Comparison of ENCODE assay signal across 17 cellular contexts in the genomic region with DNA sequence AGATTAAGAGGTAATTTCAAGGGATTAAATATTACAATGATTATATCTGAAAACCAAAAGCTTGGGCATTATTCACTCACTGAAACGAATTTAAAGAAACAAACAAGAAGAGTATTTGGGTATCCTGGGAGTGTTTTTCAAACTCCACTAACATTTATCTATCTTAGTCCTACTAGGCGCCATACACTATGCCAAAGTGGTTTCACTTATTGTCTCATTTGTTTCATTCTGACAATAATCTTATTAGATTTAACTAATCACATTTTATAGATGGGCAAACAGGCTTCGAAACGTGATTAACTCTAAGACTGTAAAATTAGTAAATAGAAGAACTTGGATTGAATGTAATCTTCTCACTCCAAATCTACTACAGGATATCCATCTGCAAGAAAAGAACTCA. TPM values are rescaled to one million over a fixed set of nuclear protein-coding genes. Genes with fewer than 3 reads are reported as not detected.
A peak's percentile ranks its signal among the peaks of the same experiment; 100 is the strongest.
DNase-seq lines count a peak whose midpoint lies in the region; ATAC-seq, FAIRE-seq and TF ChIP-seq lines count a peak whose summit lies in the region.
"Had no signal": no experiment of that assay in that cellular context is flagged by ENCODE, and none has a peak within 500 bp of the region (broad histone marks: within the 10 kb centered on the region; RNA-seq: fewer than 3 reads in every experiment).

No MANE protein-coding gene starts in this region.

- no peaks in the 10 kb centered on the region for H3K27me3 Mint-ChIP-seq in T-helper 17 cell
- no peaks in the 10 kb centered on the region for H3K27me3 Mint-ChIP-seq in stimulated activated naive B cell treated with anti-CD40 and anti-IgM and Interleukin-4, amounts not matched to agents 10 μg/mL and 1 μg/mL and 100 μg/mL, for 72 hours

- no peaks in the 10 kb centered on the region for H3K9me3 ChIP-seq in left ventricle myocardium inferior (replicated peaks)
- no peaks in the 10 kb centered on the region for H3K9me3 ChIP-seq in heart left ventricle
- H3K9me3 ChIP-seq in T-helper 17 cell (ENCODE audit: control insufficient read depth, low read length, poor library complexity, severe bottlenecking) = no peaks in the 10 kb centered on the region
- no peaks in the 10 kb centered on the region for H3K9me3 ChIP-seq in K562 (replicated peaks; ENCODE audit: control insufficient read depth, insufficient read depth, low read depth, low read length)
- H3K9me3 ChIP-seq in BE2C = no peaks in the 10 kb centered on the region
- H3K9me3 ChIP-seq: tibial artery had no signal

- CTCF ChIA-PET in K562 (lab: Yijun Ruan, JAX; ENCODE audit: low intra/inter-chr PET ratio) = no interaction called here

- peaks cover 43% of the 10 kb centered on the region for H3K4me1 Mint-ChIP-seq in T-helper 17 cell
- H3K4me1 Mint-ChIP-seq in stimulated activated naive B cell treated with anti-CD40 and anti-IgM and Interleukin-4, amounts not matched to agents 10 μg/mL and 1 μg/mL and 100 μg/mL, for 72 hours = peaks cover 35 to 72% of the 10 kb centered on the region in 2 donors

- no peak overlapping the region for H3K9ac ChIP-seq in K562 (ENCODE audit: insufficient read depth in 1 of 2, low read depth in 2 of 2, low read length in 2 of 2)

- H3K36me3 Mint-ChIP-seq in T-helper 17 cell (ENCODE audit: low read depth) = peaks cover 4% of the 10 kb centered on the region
- H3K36me3 Mint-ChIP-seq in stimulated activated naive B cell treated with anti-CD40 and anti-IgM and Interleukin-4, amounts not matched to agents 10 μg/mL and 1 μg/mL and 100 μg/mL, for 72 hours = peaks cover 6 to 21% of the 10 kb centered on the region in 2 donors

- peak overlapping the region; percentile 97 for H3K27ac Mint-ChIP-seq in T-helper 17 cell
- H3K27ac Mint-ChIP-seq in stimulated activated naive B cell treated with anti-CD40 and anti-IgM and Interleukin-4, amounts not matched to agents 10 μg/mL and 1 μg/mL and 100 μg/mL, for 72 hours = peak overlapping the region; percentile 96
- H3K27ac Mint-ChIP-seq: endodermal cell had no signal

- peak overlapping the region; percentile 70 for H3K27ac ChIP-seq in left ventricle myocardium inferior (replicated peaks)
- H3K27ac ChIP-seq in heart left ventricle = peak overlapping the region in 2 of 12 donors; percentile 62 to 68
- peak overlapping the region; percentile 1; the same call in 1 of the 3 replicates for H3K27ac ChIP-seq in K562 (ENCODE audit: extremely low read depth, low read depth, low read length)

- H3K4me3 ChIP-seq in left ventricle myocardium inferior (no peak overlapping the region), heart left ventricle (no peak overlapping the region), K562 (no peak overlapping the region), BE2C (ENCODE audit: low read depth, low read length) (no peak overlapping the region)
- H3K4me3 ChIP-seq: tibial artery had no signal

- POLR2A ChIA-PET in K562 (lab: Yijun Ruan, JAX) = interaction anchor here (0.6 to 1.8 kb wide), 2 partner anchors 10 to 400 kb away, joined by 3 to 11 read pairs; no protein-coding TSS in a partner anchor

- no peak for TF ChIP-seq EP300 in K562 (IDR thresholded peaks at IDR 0.05; ENCODE audit: low read length)

- H3K27me3 ChIP-seq in left ventricle myocardium inferior (ENCODE audit: low read depth) (no peaks in the 10 kb centered on the region), heart left ventricle (no peaks in the 10 kb centered on the region), K562 (ENCODE audit: control insufficient read depth in 2 of 2, insufficient read depth in 2 of 2, low read length in 2 of 2) (no peaks in the 10 kb centered on the region), BE2C (no peaks in the 10 kb centered on the region)
- H3K27me3 ChIP-seq: tibial artery had no signal

- H3K4me2 ChIP-seq in K562 (ENCODE audit: insufficient read depth, low read length) = no peak overlapping the region

- WGBS in heart left ventricle, 4 donors = 86 to 92% (median 90%) methylated on average over 4 of the region's 4 CpGs
- 81% methylated on average over 4 of the region's 4 CpGs for WGBS in K562 (ENCODE audit: insufficient coverage, low coverage, missing lambda C conversion rate)

- peaks cover 0 to 2% of the 10 kb centered on the region in 2 donors for H3K9me3 Mint-ChIP-seq in stimulated activated naive B cell treated with anti-CD40 and anti-IgM and Interleukin-4, amounts not matched to agents 10 μg/mL and 1 μg/mL and 100 μg/mL, for 72 hours
- H3K9me3 Mint-ChIP-seq: endodermal cell, H9 had no signal

- peak overlapping the region; percentile 41 for H3K4me3 Mint-ChIP-seq in T-helper 17 cell
- H3K4me3 Mint-ChIP-seq in stimulated activated naive B cell treated with anti-CD40 and anti-IgM and Interleukin-4, amounts not matched to agents 10 μg/mL and 1 μg/mL and 100 μg/mL, for 72 hours = no peak overlapping the region
- H3K4me3 Mint-ChIP-seq: endodermal cell, H9 had no signal

- DNase-seq in left ventricle myocardium inferior (no peak), heart left ventricle (no peak), T-helper 17 cell (no peak), K562 (ENCODE audit: extremely low read depth in 1 of 4, low spot score in 3 of 4) (no peak), T-helper 9 cell (no peak), NCI-H187 (lab: John Stamatoyannopoulos, UW) (no peak), BE2C (no peak)
- no peak for DNase-seq in stimulated activated naive B cell treated with anti-CD40 and anti-IgM and Interleukin-4, amounts not matched to agents 10 μg/mL and 1 μg/mL and 100 μg/mL, for 72 hours
- DNase-seq: endodermal cell, H9, left colon, NCI-H2029, NCI-H510A, SHP77, tibial artery had no signal

- BruUV-seq in K562 (replicated peaks; lab: Mats Ljungman, UMichigan) = no TSS peak

- peaks cover 79% of the 10 kb centered on the region for H3K4me1 ChIP-seq in left ventricle myocardium inferior
- H3K4me1 ChIP-seq in heart left ventricle = peaks cover 5 to 74% (median 51%) of the 10 kb centered on the region in 12 donors
- H3K4me1 ChIP-seq in K562 (replicated peaks in 1 of 2; ENCODE audit: control insufficient read depth in 2 of 2, insufficient read depth in 2 of 2, low read length in 2 of 2) = peaks cover 12 to 20% of the 10 kb centered on the region in 2 experiments; a peak in 4 of 5 replicates
- H3K4me1 ChIP-seq in BE2C = no peaks in the 10 kb centered on the region

- in situ Hi-C loops in K562 (cut with MboI) = no loop called here

- intact Hi-C loops in left ventricle myocardium inferior (cut with micrococcal nuclease) = no loop called here
- intact Hi-C loops in heart left ventricle (cut with DNase I) = no loop called here
- intact Hi-C loops in K562 (cut with micrococcal nuclease) = no loop called here

- ATAC-seq in heart left ventricle (no peak), T-helper 17 cell (no peak), K562 (no peak)
- no peak for ATAC-seq in stimulated activated naive B cell treated with anti-CD40 and anti-IgM and Interleukin-4, amounts not matched to agents 10 μg/mL and 1 μg/mL and 100 μg/mL, for 72 hours (replicated peaks)

- peaks cover 94% of the 10 kb centered on the region for H3K79me2 ChIP-seq in K562 (ENCODE audit: control insufficient read depth, insufficient read depth, low read length)

- H3K36me3 ChIP-seq in left ventricle myocardium inferior (no peaks in the 10 kb centered on the region), heart left ventricle (no peaks in the 10 kb centered on the region), K562 (ENCODE audit: control insufficient read depth, insufficient read depth, low read length) (peaks cover 7% of the 10 kb centered on the region; the same call in 2 of the 3 replicates), BE2C (no peaks in the 10 kb centered on the region)
- H3K36me3 ChIP-seq: tibial artery had no signal

- no peak for FAIRE-seq in K562 (lab: Jason Lieb, UNC)
- FAIRE-seq: bronchial epithelial cell, HTR-8/SVneo had no signal

- no peak overlapping the region for H2AFZ ChIP-seq in K562 (ENCODE audit: low read depth, low read length)

- TF ChIP-seq POLR2A in heart left ventricle (IDR thresholded peaks at IDR 0.05) (no peak), K562 (conservative IDR thresholded peaks at IDR 0.05) (no peak)

- H4K20me1 ChIP-seq in K562 (replicated peaks; ENCODE audit: control insufficient read depth, insufficient read depth, low read length) = peaks cover 16% of the 10 kb centered on the region

- no peaks in the 10 kb centered on the region for H3K9me1 ChIP-seq in K562 (ENCODE audit: control insufficient read depth, insufficient read depth, low read length)

- TF ChIP-seq RAD21 in K562 (CRISPR knock-in tag; conservative IDR thresholded peaks at IDR 0.05 in 1 of 2, IDR thresholded peaks at IDR 0.05 in 1 of 2) = no peak

- TF ChIP-seq CTCF in left ventricle myocardium inferior (IDR thresholded peaks at IDR 0.05; ENCODE audit: borderline replicate concordance) (no peak), heart left ventricle (IDR thresholded peaks at IDR 0.05) (no peak), K562 (IDR thresholded peaks at IDR 0.05 in 2 of 3, conservative IDR thresholded peaks at IDR 0.05 in 1 of 3; ENCODE audit: insufficient read depth in 2 of 3, low read depth in 1 of 3, low read length in 3 of 3) (no peak), BE2C (IDR thresholded peaks at IDR 0.05; ENCODE audit: low read depth, low read length) (no peak)

TF ChIP-seq in K562, 482 proteins besides CTCF, POLR2A, EP300 and RAD21 (continues in another document):
- TF ChIP-seq NFRKB (IDR thresholded peaks at IDR 0.05; ENCODE audit: low read depth) (no peak), ZKSCAN1 (IDR thresholded peaks at IDR 0.05; ENCODE audit: low read depth, low read length) (peak; percentile 90)

RNA-seq across cellular contexts. Expression of gene ASH1L, which starts 25.4 kb away (rescaled TPM):
- total RNA-seq in left ventricle myocardium inferior (38.7 TPM), heart left ventricle (10 to 100 TPM; 38.3 to 56.0 (median 50.3) TPM), T-helper 17 cell (10 to 100 TPM; 75.5 to 84.6 TPM), K562 (2014; rRNA removed) (10.7 and 12.7 TPM in 2 replicates), K562 (2014; rRNA removed; fragmentation: Illumina TruSeq; extraction: Trizol) (17.2 and 19.1 TPM in 2 replicates), K562 (2015; rRNA removed; fragmentation: Illumina TruSeq; extraction: Trizol) (23.3 and 24.2 TPM in 2 replicates), K562 (2021) (20.2 and 22.7 TPM in 2 replicates)
- polyA plus RNA-seq in heart left ventricle (10 to 100 TPM in 1 of 2 donors, 1 to 10 TPM in 1; 9.3 to 15.0 TPM), K562 (2011; rRNA removed) (16.7 and 18.6 TPM in 2 replicates), K562 (2014; fragmentation: Illumina TruSeq; extraction: Trizol) (11.9 and 14.6 TPM in 2 replicates), K562 (2014; fragmentation: Nextera tagmentation; extraction: Ambion mirVana) (1 to 10 TPM; 2.0 to 6.0 TPM), K562 (2014; rRNA removed) (8.8 and 11.4 TPM in 2 replicates)
- 72.5 and 248 TPM in 2 replicates for total RNA-seq in K562 (2011; cell fraction: chromatin; rRNA removed; ENCODE audit: low replicate concordance)
- 35.7 and 56.7 TPM in 2 replicates for total RNA-seq in K562 (2011; cell fraction: nucleolus; rRNA removed)
- 84.0 and 86.9 TPM in 2 replicates for total RNA-seq in K562 (2011; cell fraction: nucleoplasm; rRNA removed)
- polyA plus RNA-seq in K562 (2011; cell fraction: cytosol; rRNA removed) = 9.3 and 12.1 TPM in 2 replicates
- 36.7 and 37.9 TPM in 2 replicates for polyA plus RNA-seq in K562 (2011; cell fraction: nucleus; rRNA removed)
- polyA plus RNA-seq in K562 (2012) = 8.7 and 11.7 TPM in 2 replicates
- 54.6 and 68.2 TPM in 2 replicates for polyA minus RNA-seq in K562 (2011; rRNA and poly(A)+ RNA removed)
- polyA minus RNA-seq in K562 (2011; cell fraction: cytosol; rRNA and poly(A)+ RNA removed) = 15.4 and 19.6 TPM in 2 replicates
- polyA minus RNA-seq in K562 (2011; cell fraction: nucleus; rRNA and poly(A)+ RNA removed) = 38.5 and 74.9 TPM in 2 replicates
- 53.1 TPM for polyA plus RNA-seq in BE2C (2012; ENCODE audit: insufficient read depth, insufficient read length, low read depth)
